10 cellular contexts compared by ENCODE assay signal in the genomic region with DNA sequence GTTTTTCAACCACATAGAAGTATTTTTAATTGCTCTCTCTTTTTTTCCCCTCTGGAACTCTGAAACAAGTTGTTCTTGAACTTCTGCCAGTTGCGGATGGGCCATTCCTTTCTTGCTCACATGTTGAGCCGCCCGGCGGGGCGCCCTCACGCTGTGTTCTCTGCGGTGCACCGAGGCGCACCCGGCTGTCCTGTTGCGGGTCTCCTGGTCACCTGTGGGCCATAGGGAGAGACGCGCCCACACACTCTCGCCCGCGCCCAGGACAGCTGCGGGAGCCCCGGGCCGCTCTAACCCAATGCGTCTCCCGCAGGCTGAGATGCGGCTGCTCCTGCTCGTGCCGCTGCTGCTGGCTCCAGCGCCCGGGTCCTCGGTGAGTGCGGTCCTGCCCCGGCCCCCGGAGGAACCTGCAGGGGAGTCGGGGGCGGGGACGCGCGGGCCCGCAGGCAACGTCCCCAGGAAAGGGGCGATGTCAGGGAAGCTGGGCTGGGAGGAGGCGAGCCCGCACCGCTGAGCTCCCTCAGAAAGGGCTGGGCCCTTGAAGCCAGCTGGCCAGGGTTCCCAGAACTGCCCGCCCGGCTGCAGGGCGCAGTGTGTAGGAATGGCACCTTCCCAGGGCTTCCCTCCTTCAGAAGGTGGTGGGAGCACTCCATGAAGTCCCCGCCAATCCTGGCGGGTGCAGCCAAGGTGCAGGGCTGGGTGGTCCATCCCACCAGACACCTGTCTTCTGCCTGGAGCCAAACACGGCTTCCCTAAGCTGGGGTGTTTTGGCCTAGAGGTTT. TPM values are rescaled to one million over a fixed set of nuclear protein-coding genes. Genes with fewer than 3 reads are reported as not detected.
A peak's percentile ranks its signal among the peaks of the same experiment; 100 is the strongest.
DNase-seq lines count a peak whose midpoint lies in the region; ATAC-seq and TF ChIP-seq lines count a peak whose summit lies in the region.
"Had no signal": no experiment of that assay in that cellular context is flagged by ENCODE, and none has a peak within 500 bp of the region (broad histone marks: within the 10 kb centered on the region; RNA-seq: fewer than 3 reads in every experiment).

No MANE protein-coding gene starts in this region.

- H3K36me3 ChIP-seq in HEK293 (ENCODE audit: control insufficient read depth in 2 of 2, insufficient read depth in 1 of 2, low read length in 2 of 2) (no peaks in the 10 kb centered on the region), iPS DF 6.9 (ENCODE audit: control insufficient read depth, insufficient read depth, low read length) (0 out of 2 replicates have a peak, but pooled peaks cover 3% of the 10 kb centered on the region)
- H3K36me3 ChIP-seq: SJSA1 had no signal

- no peaks in the 10 kb centered on the region for H3K9me3 Mint-ChIP-seq in MCF 10A (ENCODE audit: unreplicated experiment)

- no peaks in the 10 kb centered on the region for H3K9me3 ChIP-seq in HEK293 (ENCODE audit: control insufficient read depth, insufficient read depth, low read depth, low read length)
- no peaks in the 10 kb centered on the region for H3K9me3 ChIP-seq in iPS DF 6.9 (ENCODE audit: control insufficient read depth, insufficient read depth, low read length)
- H3K9me3 ChIP-seq in T-helper 17 cell (ENCODE audit: control insufficient read depth, low read length, poor library complexity, severe bottlenecking) = no peaks in the 10 kb centered on the region
- H3K9me3 ChIP-seq: SJSA1 had no signal

- no peak for TF ChIP-seq CTCF in HEK293 (tag by site-specific recombination; IDR thresholded peaks at IDR 0.05)
- TF ChIP-seq CTCF in MCF 10A (IDR thresholded peaks at IDR 0.05; ENCODE audit: unreplicated experiment) = no peak

- H3K27me3 ChIP-seq in iPS DF 6.9 (ENCODE audit: control insufficient read depth, insufficient read depth, low read length) = peaks cover 13% of the 10 kb centered on the region

- DNase-seq in MCF 10A (ENCODE audit: unreplicated experiment) = peak; percentile 68
- DNase-seq in iPS DF 6.9 (ENCODE audit: low read depth, low spot score) = no peak
- no peak for DNase-seq in NCI-H2171 (lab: John Stamatoyannopoulos, UW)
- DNase-seq in T-helper 17 cell = no peak
- DNase-seq in stimulated activated CD4-positive, alpha-beta T cell treated with anti-CD3 and anti-CD28 coated beads, Interleukin-4, amount 100 ng/mL, for 1 hour = no peak
- DNase-seq in inferior parietal cortex (ENCODE audit: extremely low spot score) = no peak

- peaks cover 44% of the 10 kb centered on the region for H3K4me1 Mint-ChIP-seq in MCF 10A (ENCODE audit: insufficient read depth, unreplicated experiment)
- peaks cover 25% of the 10 kb centered on the region for H3K4me1 Mint-ChIP-seq in T-helper 17 cell

- CTCF ChIA-PET in HEK293 (lab: Yijun Ruan, JAX) (interaction anchor here (0.6 kb wide), 1 partner anchor 18 kb away, joined by 3 read pairs; no protein-coding TSS in a partner anchor), MCF 10A (lab: Yijun Ruan, JAX) (interaction anchor here (0.6 to 1.8 kb wide), 5 partner anchors 16 to 232 kb away, joined by 3 to 8 read pairs (median 5); no protein-coding TSS in a partner anchor)

- no peak for ATAC-seq in T-helper 17 cell

- intact Hi-C loops in MCF 10A (cut with micrococcal nuclease) = no loop called here

- H3K4me1 ChIP-seq in HEK293 (ENCODE audit: control insufficient read depth, insufficient read depth, low read length) (peaks cover 13% of the 10 kb centered on the region), iPS DF 6.9 (ENCODE audit: control insufficient read depth, insufficient read depth, low read length) (peaks cover 7% of the 10 kb centered on the region)

- H3K36me3 Mint-ChIP-seq in MCF 10A (ENCODE audit: insufficient read depth, unreplicated experiment) (no peaks in the 10 kb centered on the region), T-helper 17 cell (ENCODE audit: low read depth) (peaks cover 13% of the 10 kb centered on the region)

- H3K27ac Mint-ChIP-seq in MCF 10A (ENCODE audit: low read depth, unreplicated experiment) (no peak overlapping the region), T-helper 17 cell (no peak overlapping the region)

- POLR2A ChIA-PET in HEK293 (lab: Yijun Ruan, JAX) (interaction anchor here (2.1 kb wide), 1 partner anchor 219 kb away, joined by 8 read pairs; the partner anchor contains the start of gene NUMB), MCF 10A (lab: Yijun Ruan, JAX) (interaction anchor here (0.5 to 1.9 kb wide), 15 partner anchors 9 to 842 kb away, joined by 3 to 7 read pairs (median 3); partner anchors contain the start of genes RBM25 and RIOX1)

- BruUV-seq in MCF 10A (replicated peaks; lab: Mats Ljungman, UMichigan) = no TSS peak

- peak overlapping the region; percentile 70 for H3K4me3 Mint-ChIP-seq in MCF 10A (ENCODE audit: unreplicated experiment)
- H3K4me3 Mint-ChIP-seq in T-helper 17 cell = no peak overlapping the region

- WGBS in iPS DF 6.9 (ENCODE audit: insufficient coverage, insufficient read length) = no CpG with 5 or more reads among the region's 47 CpGs

- H3K27ac ChIP-seq in HEK293 (ENCODE audit: extremely low read depth, low read depth, low read length) (no peak overlapping the region), iPS DF 6.9 (ENCODE audit: low read length) (no peak overlapping the region), skin epidermis (peak overlapping the region in 4 of 21 experiments; percentile 4 to 39 (median 6))
- H3K27ac ChIP-seq: SJSA1 had no signal

- H3K27me3 Mint-ChIP-seq in MCF 10A (ENCODE audit: insufficient read depth, unreplicated experiment) = peaks cover 29% of the 10 kb centered on the region
- H3K27me3 Mint-ChIP-seq in T-helper 17 cell = peaks cover 89% of the 10 kb centered on the region

- no peak overlapping the region for H3K4me3 ChIP-seq in HEK293 (ENCODE audit: low read depth, low read length)
- H3K4me3 ChIP-seq in iPS DF 6.9 (ENCODE audit: low read length) = peak overlapping the region; percentile 3; the same call in 1 of the 2 replicates
- H3K4me3 ChIP-seq in skin epidermis = peak overlapping the region in 6 of 7 experiments; percentile 14 to 41 (median 26)
- H3K4me3 ChIP-seq: lung, SJSA1 had no signal

TF ChIP-seq in HEK293, 187 proteins besides CTCF, POLR2A, EP300 and RAD21:
- peak; percentile 37; the same call in 1 of the 2 replicates for TF ChIP-seq ZNF423 (tag by site-specific recombination; IDR thresholded peaks at IDR 0.05)
- no peak for TF ChIP-seq TRIM28 (IDR thresholded peaks at IDR 0.05; ENCODE audit: borderline replicate concordance, low read length)
- peak; percentile 11; the same call in 1 of the 2 replicates for TF ChIP-seq SCRT2 (tag by site-specific recombination; IDR thresholded peaks at IDR 0.05)
- no peak for TF ChIP-seq ZBTB48 (tag by site-specific recombination; IDR thresholded peaks at IDR 0.05)
- no peak for TF ChIP-seq SETDB1 (IDR thresholded peaks at IDR 0.05; ENCODE audit: insufficient read length, low read length)
- TF ChIP-seq, protein P1, sequence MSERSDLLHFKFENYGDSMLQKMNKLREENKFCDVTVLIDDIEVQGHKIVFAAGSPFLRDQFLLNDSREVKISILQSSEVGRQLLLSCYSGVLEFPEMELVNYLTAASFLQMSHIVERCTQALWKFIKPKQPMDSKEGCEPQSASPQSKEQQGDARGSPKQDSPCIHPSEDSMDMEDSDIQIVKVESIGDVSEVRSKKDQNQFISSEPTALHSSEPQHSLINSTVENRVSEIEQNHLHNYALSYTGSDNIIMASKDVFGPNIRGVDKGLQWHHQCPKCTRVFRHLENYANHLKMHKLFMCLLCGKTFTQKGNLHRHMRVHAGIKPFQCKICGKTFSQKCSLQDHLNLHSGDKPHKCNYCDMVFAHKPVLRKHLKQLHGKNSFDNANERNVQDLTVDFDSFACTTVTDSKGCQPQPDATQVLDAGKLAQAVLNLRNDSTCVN (tag by site-specific recombination; optimal IDR thresholded peaks at IDR 0.05) = no peak
- TF ChIP-seq ZIC2 (tag by site-specific recombination; IDR thresholded peaks at IDR 0.05) = peak; percentile 79
- TF ChIP-seq ZNF600 (tag by site-specific recombination; IDR thresholded peaks at IDR 0.05) = no peak
- no peak for TF ChIP-seq ZNF416 (tag by site-specific recombination; IDR thresholded peaks at IDR 0.05)
- TF ChIP-seq ZNF561 (tag by site-specific recombination; IDR thresholded peaks at IDR 0.05; ENCODE audit: borderline replicate concordance) = no peak
- no peak for TF ChIP-seq GFI1B (tag by site-specific recombination; IDR thresholded peaks at IDR 0.05)
- TF ChIP-seq ZNF549 (tag by site-specific recombination; IDR thresholded peaks at IDR 0.05) = no peak
- no peak for TF ChIP-seq ZNF146 (tag by site-specific recombination; IDR thresholded peaks at IDR 0.05)

RNA-seq across cellular contexts. Expression of gene PAPLN, which starts 2.3 kb away (rescaled TPM):
- total RNA-seq in MCF 10A (2022) = 2.1 and 2.8 TPM in 2 replicates
- not detected for total RNA-seq in T-helper 17 cell
